In the genomic region with DNA sequence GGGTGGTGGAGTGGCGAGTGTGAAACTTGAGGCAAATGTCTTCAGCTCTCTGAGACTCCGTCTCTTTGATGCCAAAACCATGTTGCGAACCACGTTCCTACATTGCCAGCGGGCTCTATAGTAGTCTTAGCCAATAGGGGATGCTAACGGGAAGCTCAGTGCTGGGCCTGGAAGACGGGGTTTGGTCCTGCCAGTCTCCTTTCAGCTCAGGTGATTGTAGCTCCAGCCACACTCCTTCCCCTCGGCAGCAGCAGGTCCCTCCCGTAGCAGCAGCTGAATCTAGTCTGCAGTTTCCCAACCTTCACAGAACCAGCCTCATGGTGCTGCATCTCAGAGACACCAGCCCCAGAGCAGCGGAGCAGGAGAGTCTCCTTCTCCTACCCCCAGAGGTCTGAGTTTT, we compare ENCODE assay signal across 12 cellular contexts.
"Had no signal": no experiment of that assay in that cellular context is flagged by ENCODE, and none has a peak within 500 bp of the region (broad histone marks: within the 10 kb centered on the region; RNA-seq: fewer than 3 reads in every experiment).

No MANE protein-coding gene starts in this region.

- H3K27me3 ChIP-seq: right lobe of liver, upper lobe of left lung had no signal

- H3K4me1 ChIP-seq: right lobe of liver, spleen, upper lobe of left lung had no signal

- H3K36me3 ChIP-seq: right lobe of liver, spleen, upper lobe of left lung had no signal

- H3K9me3 ChIP-seq: right lobe of liver, upper lobe of left lung had no signal

- ATAC-seq: activated CD8-positive, alpha-beta T cell treated with anti-CD3 and anti-CD28 coated beads, Interleukin-2, amount 10 ng/mL, durations not matched to agents 7 days and 5 days; effector memory CD8-positive, alpha-beta T cell; stimulated activated naive B cell treated with anti-CD40 and anti-IgM and Interleukin-4, amounts not matched to agents 10 μg/mL and 1 μg/mL and 100 μg/mL, for 72 hours had no signal

- H3K27ac ChIP-seq: right lobe of liver, spleen, upper lobe of left lung had no signal

- DNase-seq: activated CD4-positive, alpha-beta T cell treated with anti-CD3 and anti-CD28 coated beads for 48 hours; activated CD8-positive, alpha-beta memory T cell treated with anti-CD3 and anti-CD28 coated beads, Interleukin-2, amount 50 U/mL, for 48 hours; activated CD8-positive, alpha-beta T cell treated with anti-CD3 and anti-CD28 coated beads, Interleukin-2, amount 10 ng/mL, durations not matched to agents 7 days and 5 days; central memory CD4-positive, alpha-beta T cell; effector memory CD8-positive, alpha-beta T cell; glutamatergic neuron; spleen; stimulated activated CD4-positive, alpha-beta T cell treated with anti-CD3 and anti-CD28 coated beads, Interleukin-1b, Interleukin-23, amount 100 ng/mL, for 48 hours; stimulated activated naive B cell treated with anti-CD40 and anti-IgM and Interleukin-4, amounts not matched to agents 10 μg/mL and 1 μg/mL and 100 μg/mL, for 72 hours; T-helper 9 cell; upper lobe of left lung had no signal

- H3K4me3 ChIP-seq: right lobe of liver, spleen, upper lobe of left lung had no signal
